In the genomic region with DNA sequence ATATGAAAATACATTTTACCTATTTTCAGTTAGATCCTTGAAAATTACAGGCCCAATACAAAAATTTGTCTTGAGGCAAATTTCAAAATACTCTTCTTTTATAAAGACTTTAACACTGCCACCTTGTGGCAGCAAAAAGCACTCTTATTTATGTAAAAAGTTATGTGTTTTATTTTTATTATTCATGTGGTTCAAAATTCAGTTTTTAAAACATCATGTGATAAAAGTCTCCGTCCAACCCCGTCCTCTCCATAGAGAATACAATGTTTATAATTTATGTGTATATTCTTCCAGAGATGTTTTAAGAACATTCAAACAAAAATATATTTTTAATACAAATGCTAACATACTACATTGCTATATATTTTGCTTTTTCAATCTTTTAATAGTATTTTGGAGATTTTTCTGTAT, we compare ENCODE assay signal across 8 cellular contexts. TPM values are rescaled to one million over a fixed set of nuclear protein-coding genes. Genes with fewer than 3 reads are reported as not detected.
DNase-seq lines count a peak whose midpoint lies in the region; ATAC-seq and TF ChIP-seq lines count a peak whose summit lies in the region.

No MANE protein-coding gene starts in this region.

- H3K4me3 ChIP-seq in right atrium auricular region (no peak overlapping the region), cardiac fibroblast (replicated peaks in 1 of 2; ENCODE audit: low read depth in 2 of 2, low read length in 2 of 2) (no peak overlapping the region), mucosa of descending colon (no peak overlapping the region)

- TF ChIP-seq CTCF in right atrium auricular region (IDR thresholded peaks at IDR 0.05) (peak; percentile 36 to 70), cardiac fibroblast (IDR thresholded peaks at IDR 0.05; ENCODE audit: low read depth, low read length) (peak; percentile 35), mucosa of descending colon (IDR thresholded peaks at IDR 0.05) (peak; percentile 52)

- ATAC-seq in Right ventricle myocardium inferior (no peak), mucosa of descending colon (no peak), HG02798 (IDR thresholded peaks at IDR 0.05; ENCODE audit: poor library complexity, unreplicated experiment) (no peak), HG02870 (IDR thresholded peaks at IDR 0.05; ENCODE audit: unreplicated experiment) (no peak)

- H3K36me3 ChIP-seq in right atrium auricular region = no peaks in the 10 kb centered on the region
- no peaks in the 10 kb centered on the region for H3K36me3 ChIP-seq in mucosa of descending colon (ENCODE audit: low read depth)

- no peak for DNase-seq in right atrium auricular region (ENCODE audit: low spot score)
- DNase-seq in Right ventricle myocardium inferior (ENCODE audit: missing footprints) = no peak
- peak; percentile 4 to 40 for DNase-seq in NCI-H526 (lab: John Stamatoyannopoulos, UW)
- peak; percentile 76 to 80 for DNase-seq in cardiac fibroblast (ENCODE audit: low read depth in 2 of 2)
- DNase-seq in mucosa of descending colon = peak in 1 of 3 donors; percentile 35
- DNase-seq in NK-92 treated with Interleukin-12 subunit alpha and Interleukin-12 subunit beta, amount 100 ng/mL, for 24 hours (lab: John Stamatoyannopoulos, UW) = no peak

- H3K27me3 ChIP-seq in right atrium auricular region = no peaks in the 10 kb centered on the region

- no peaks in the 10 kb centered on the region for H3K9me3 ChIP-seq in right atrium auricular region
- no peaks in the 10 kb centered on the region for H3K9me3 ChIP-seq in mucosa of descending colon

- H3K4me1 ChIP-seq in right atrium auricular region (no peaks in the 10 kb centered on the region), mucosa of descending colon (ENCODE audit: low read depth) (no peaks in the 10 kb centered on the region)

- intact Hi-C loops in Right ventricle myocardium inferior (cut with DNase I) (no loop called here), mucosa of descending colon (cut with DNase I, micrococcal nuclease) (no loop called here)

- H3K27ac ChIP-seq in right atrium auricular region = no peak overlapping the region

RNA-seq across cellular contexts. Expression of a gene that starts 36.9 kb away (rescaled TPM):
- total RNA-seq in right atrium auricular region (under 1 TPM; 0.15 to 0.79 TPM), Right ventricle myocardium inferior (0.73 TPM), mucosa of descending colon (1 to 10 TPM; 5.3 to 7.2 (median 6.0) TPM)

Comparison
In these comparisons a context has a peak if more than half of its experiments do, and no peak if none do; other contexts are left out.
1. DNase-seq: peak in NCI-H526 (2 of 2) and cardiac fibroblast (2 of 2); none in right atrium auricular region (single experiment), Right ventricle myocardium inferior (single experiment) and NK-92 treated with Interleukin-12 subunit alpha and Interleukin-12 subunit beta, amount 100 ng/mL, for 24 hours (single experiment).
2. Peak in every context shown above with its lines, with median percentiles within 50 percentile points of each other: CTCF ChIP-seq.